In genomic region chr3:117168896-117169295, GRCh38 we compare ENCODE assay signal across 35 cellular contexts.
"Had no signal": no experiment of that assay in that cellular context is flagged by ENCODE, and none has a peak within 500 bp of the region (broad histone marks: within the 10 kb centered on the region; RNA-seq: fewer than 3 reads in every experiment).

No MANE protein-coding gene starts in this region.

- H3K27ac ChIP-seq: SJCRH30, SK-N-MC, VCaP had no signal

- H3K36me3 ChIP-seq: MG63, SJCRH30 had no signal

- H3K9me3 ChIP-seq: MG63, SJCRH30 had no signal

- H3K4me3 ChIP-seq: MG63, SJCRH30, SK-N-MC had no signal

- ATAC-seq: activated CD8-positive, alpha-beta memory T cell treated with anti-CD3 and anti-CD28 coated beads, Interleukin-2, amount 10 ng/mL, durations not matched to agents 7 days and 5 days; activated naive CD8-positive, alpha-beta T cell treated with anti-CD3 and anti-CD28 coated beads, Interleukin-2, amount 50 U/mL, for 24 hours; Panc1 had no signal

- H3K4me1 ChIP-seq: SJCRH30 had no signal

- DNase-seq: activated B cell treated with CpG ODN at 0.5 μM for 24 hours; activated CD4-positive, alpha-beta memory T cell treated with anti-CD3 and anti-CD28 coated beads for 36 hours; activated CD4-positive, alpha-beta T cell treated with anti-CD3 and anti-CD28 coated beads for 4 hours; activated CD4-positive, alpha-beta T cell treated with anti-CD3 and anti-CD28 coated beads, Interleukin-2, amount 50 U/mL, for 1 hour; activated CD4-positive, CD25-positive, alpha-beta regulatory T cell treated with anti-CD3 and anti-CD28 coated beads, Interleukin-2, amount 50 U/mL, for 72 hours; activated CD8-positive, alpha-beta memory T cell treated with anti-CD3 and anti-CD28 coated beads for 24 hours; activated CD8-positive, alpha-beta memory T cell treated with anti-CD3 and anti-CD28 coated beads, Interleukin-2, amount 10 ng/mL, durations not matched to agents 7 days and 5 days; activated CD8-positive, alpha-beta memory T cell treated with anti-CD3 and anti-CD28 coated beads, Interleukin-2, amount 50 U/mL, for 48 hours; activated effector memory CD4-positive, alpha-beta T cell treated with Interleukin-2 at 50 U/mL for 16 hours; activated naive CD4-positive, alpha-beta T cell treated with anti-CD3 and anti-CD28 coated beads, Interleukin-2, amount 10 ng/mL, durations not matched to agents 7 days and 5 days; activated naive CD8-positive, alpha-beta T cell treated with anti-CD3 and anti-CD28 coated beads, Interleukin-2, amount 50 U/mL, for 24 hours; activated T-cell treated with anti-CD3 and anti-CD28 coated beads, Interleukin-2, amount 50 U/mL, for 48 hours; anterior cingulate cortex; caudate nucleus; cerebellar nuclear complex; cortex of kidney; Kasumi-1; KG1; MG63; NCI-H1048; NCI-H1105 treated with DMSO at 0.1 percent for 48 hours; NCI-H2029; NCI-H2107; NCI-H226; NCI-H446 treated with DMSO at 0.1 percent for 48 hours; NCI-H774; SHP77; SJCRH30; SW 1271; T-helper 1 cell; T-helper 2 cell; T-helper 9 cell had no signal

- H3K27me3 ChIP-seq: MG63, SJCRH30 had no signal
